Comparison of ENCODE assay signal across 15 cellular contexts in genomic region chr11:23288001-23288783, GRCh38.
DNase-seq lines count a peak whose midpoint lies in the region; ATAC-seq and TF ChIP-seq lines count a peak whose summit lies in the region.
"Had no signal": no experiment of that assay in that cellular context is flagged by ENCODE, and none has a peak within 500 bp of the region (broad histone marks: within the 10 kb centered on the region; RNA-seq: fewer than 3 reads in every experiment).

No MANE protein-coding gene starts in this region.

- no peak for ATAC-seq in CD8-positive, alpha-beta T cell
- no peak for ATAC-seq in GM19328 (IDR thresholded peaks at IDR 0.05; ENCODE audit: unreplicated experiment)
- ATAC-seq: lower lobe of right lung had no signal

- WGBS in spleen, 5 donors = 0 to 87% (median 39%) methylated on average over 1 of the region's 1 CpG

- H3K27me3 Mint-ChIP-seq in CD8-positive, alpha-beta T cell (ENCODE audit: low read depth) = no peaks in the 10 kb centered on the region

- no peak overlapping the region for H3K27ac Mint-ChIP-seq in CD8-positive, alpha-beta T cell

- POLR2A ChIA-PET in CD8-positive, alpha-beta T cell (lab: Charles Lee) = no interaction called here

- H3K4me3 ChIP-seq in CD8-positive, alpha-beta T cell (ENCODE audit: low read depth, low read length) = no peak overlapping the region
- H3K4me3 ChIP-seq in spleen (no peak overlapping the region), left ventricle myocardium inferior (no peak overlapping the region)
- H3K4me3 ChIP-seq: lower lobe of right lung had no signal

- CTCF ChIA-PET in CD8-positive, alpha-beta T cell (lab: Charles Lee) = no interaction called here

- H3K36me3 ChIP-seq in CD8-positive, alpha-beta T cell (ENCODE audit: insufficient read depth, low read length) = no peaks in the 10 kb centered on the region
- no peaks in the 10 kb centered on the region for H3K36me3 ChIP-seq in spleen
- no peaks in the 10 kb centered on the region for H3K36me3 ChIP-seq in left ventricle myocardium inferior
- H3K36me3 ChIP-seq: lower lobe of right lung had no signal

- intact Hi-C loops in CD8-positive, alpha-beta T cell (cut with DNase I, micrococcal nuclease) = no loop called here
- intact Hi-C loops in spleen (cut with DNase I; ENCODE audit: low total_unique reads) = no loop called here
- intact Hi-C loops in left ventricle myocardium inferior (cut with micrococcal nuclease) = no loop called here

- no peak for TF ChIP-seq POLR2A in spleen (IDR thresholded peaks at IDR 0.05)

- no peaks in the 10 kb centered on the region for H3K36me3 Mint-ChIP-seq in CD8-positive, alpha-beta T cell

- H3K9me3 Mint-ChIP-seq in CD8-positive, alpha-beta T cell = peaks cover 7% of the 10 kb centered on the region

- DNase-seq in GM04504 (ENCODE audit: low read depth) (peak; percentile 96), T1000 (lab: John Stamatoyannopoulos, UW) (peak; percentile 17), fibroblast of peridontal ligament (ENCODE audit: extremely low read depth) (peak; percentile 94), spleen (no peak), left ventricle myocardium inferior (no peak)
- DNase-seq in CD8-positive, alpha-beta T cell = no peak
- DNase-seq: ACHN; activated CD4-positive, alpha-beta T cell treated with anti-CD3 and anti-CD28 coated beads, Interleukin-2, amount 50 U/mL, for 48 hours; lower lobe of right lung; NCI-H1694 treated with DMSO at 0.1 percent for 48 hours; NCI-H748 treated with DMSO at 0.1 percent for 48 hours; substantia nigra had no signal

- TF ChIP-seq CTCF in 22Rv1 (IDR thresholded peaks at IDR 0.05) (no peak), spleen (IDR thresholded peaks at IDR 0.05 in 8 of 11, conservative IDR thresholded peaks at IDR 0.05 in 3 of 11) (no peak), left ventricle myocardium inferior (IDR thresholded peaks at IDR 0.05; ENCODE audit: borderline replicate concordance) (no peak)
- no peak for TF ChIP-seq CTCF in CD8-positive, alpha-beta T cell (IDR thresholded peaks at IDR 0.05)

- H3K4me1 ChIP-seq in CD8-positive, alpha-beta T cell (ENCODE audit: insufficient read depth, low read length) = no peaks in the 10 kb centered on the region
- H3K4me1 ChIP-seq in spleen = no peaks in the 10 kb centered on the region
- no peaks in the 10 kb centered on the region for H3K4me1 ChIP-seq in left ventricle myocardium inferior
- H3K4me1 ChIP-seq: lower lobe of right lung had no signal

- 0 out of 2 replicates have a peak overlapping the region, but pooled peaks have one; percentile 2 for H3K27ac ChIP-seq in 22Rv1
- no peak overlapping the region for H3K27ac ChIP-seq in CD8-positive, alpha-beta T cell (ENCODE audit: low read depth, low read length)
- no peak overlapping the region for H3K27ac ChIP-seq in spleen
- no peak overlapping the region for H3K27ac ChIP-seq in left ventricle myocardium inferior (replicated peaks)
- H3K27ac ChIP-seq: KMS-11, lower lobe of right lung had no signal

- H3K4me1 Mint-ChIP-seq in CD8-positive, alpha-beta T cell (ENCODE audit: low read depth) = no peaks in the 10 kb centered on the region

- no peaks in the 10 kb centered on the region for H3K27me3 ChIP-seq in CD8-positive, alpha-beta T cell (ENCODE audit: insufficient read depth, low read length)
- H3K27me3 ChIP-seq in spleen (replicated peaks in 1 of 7) (no peaks in the 10 kb centered on the region), left ventricle myocardium inferior (ENCODE audit: low read depth) (no peaks in the 10 kb centered on the region)

- H3K9me3 ChIP-seq in CD8-positive, alpha-beta T cell (ENCODE audit: low read length) = no peaks in the 10 kb centered on the region
- H3K9me3 ChIP-seq in spleen = peaks cover 0 to 3% (median 0%) of the 10 kb centered on the region in 8 donors
- no peaks in the 10 kb centered on the region for H3K9me3 ChIP-seq in left ventricle myocardium inferior (replicated peaks)
- H3K9me3 ChIP-seq: lower lobe of right lung had no signal

- no peak overlapping the region for H3K4me3 Mint-ChIP-seq in CD8-positive, alpha-beta T cell

Comparison
In these comparisons a context has a peak if more than half of its experiments do, and no peak if none do; other contexts are left out.
1. DNase-seq: peak in GM04504 (single experiment), T1000 (single experiment) and fibroblast of peridontal ligament (single experiment); none in CD8-positive, alpha-beta T cell (0 of 7), spleen (single experiment) and left ventricle myocardium inferior (single experiment).